Comparison of ENCODE assay signal across 1 cellular context in genomic region chr1:99266731-99267130, GRCh38.
TF ChIP-seq lines count a peak whose summit lies in the region.

No MANE protein-coding gene starts in this region.

TF ChIP-seq in GM23338, 12 proteins besides CTCF, POLR2A, EP300 and RAD21 (continued from another document):
- TF ChIP-seq, protein P1, sequence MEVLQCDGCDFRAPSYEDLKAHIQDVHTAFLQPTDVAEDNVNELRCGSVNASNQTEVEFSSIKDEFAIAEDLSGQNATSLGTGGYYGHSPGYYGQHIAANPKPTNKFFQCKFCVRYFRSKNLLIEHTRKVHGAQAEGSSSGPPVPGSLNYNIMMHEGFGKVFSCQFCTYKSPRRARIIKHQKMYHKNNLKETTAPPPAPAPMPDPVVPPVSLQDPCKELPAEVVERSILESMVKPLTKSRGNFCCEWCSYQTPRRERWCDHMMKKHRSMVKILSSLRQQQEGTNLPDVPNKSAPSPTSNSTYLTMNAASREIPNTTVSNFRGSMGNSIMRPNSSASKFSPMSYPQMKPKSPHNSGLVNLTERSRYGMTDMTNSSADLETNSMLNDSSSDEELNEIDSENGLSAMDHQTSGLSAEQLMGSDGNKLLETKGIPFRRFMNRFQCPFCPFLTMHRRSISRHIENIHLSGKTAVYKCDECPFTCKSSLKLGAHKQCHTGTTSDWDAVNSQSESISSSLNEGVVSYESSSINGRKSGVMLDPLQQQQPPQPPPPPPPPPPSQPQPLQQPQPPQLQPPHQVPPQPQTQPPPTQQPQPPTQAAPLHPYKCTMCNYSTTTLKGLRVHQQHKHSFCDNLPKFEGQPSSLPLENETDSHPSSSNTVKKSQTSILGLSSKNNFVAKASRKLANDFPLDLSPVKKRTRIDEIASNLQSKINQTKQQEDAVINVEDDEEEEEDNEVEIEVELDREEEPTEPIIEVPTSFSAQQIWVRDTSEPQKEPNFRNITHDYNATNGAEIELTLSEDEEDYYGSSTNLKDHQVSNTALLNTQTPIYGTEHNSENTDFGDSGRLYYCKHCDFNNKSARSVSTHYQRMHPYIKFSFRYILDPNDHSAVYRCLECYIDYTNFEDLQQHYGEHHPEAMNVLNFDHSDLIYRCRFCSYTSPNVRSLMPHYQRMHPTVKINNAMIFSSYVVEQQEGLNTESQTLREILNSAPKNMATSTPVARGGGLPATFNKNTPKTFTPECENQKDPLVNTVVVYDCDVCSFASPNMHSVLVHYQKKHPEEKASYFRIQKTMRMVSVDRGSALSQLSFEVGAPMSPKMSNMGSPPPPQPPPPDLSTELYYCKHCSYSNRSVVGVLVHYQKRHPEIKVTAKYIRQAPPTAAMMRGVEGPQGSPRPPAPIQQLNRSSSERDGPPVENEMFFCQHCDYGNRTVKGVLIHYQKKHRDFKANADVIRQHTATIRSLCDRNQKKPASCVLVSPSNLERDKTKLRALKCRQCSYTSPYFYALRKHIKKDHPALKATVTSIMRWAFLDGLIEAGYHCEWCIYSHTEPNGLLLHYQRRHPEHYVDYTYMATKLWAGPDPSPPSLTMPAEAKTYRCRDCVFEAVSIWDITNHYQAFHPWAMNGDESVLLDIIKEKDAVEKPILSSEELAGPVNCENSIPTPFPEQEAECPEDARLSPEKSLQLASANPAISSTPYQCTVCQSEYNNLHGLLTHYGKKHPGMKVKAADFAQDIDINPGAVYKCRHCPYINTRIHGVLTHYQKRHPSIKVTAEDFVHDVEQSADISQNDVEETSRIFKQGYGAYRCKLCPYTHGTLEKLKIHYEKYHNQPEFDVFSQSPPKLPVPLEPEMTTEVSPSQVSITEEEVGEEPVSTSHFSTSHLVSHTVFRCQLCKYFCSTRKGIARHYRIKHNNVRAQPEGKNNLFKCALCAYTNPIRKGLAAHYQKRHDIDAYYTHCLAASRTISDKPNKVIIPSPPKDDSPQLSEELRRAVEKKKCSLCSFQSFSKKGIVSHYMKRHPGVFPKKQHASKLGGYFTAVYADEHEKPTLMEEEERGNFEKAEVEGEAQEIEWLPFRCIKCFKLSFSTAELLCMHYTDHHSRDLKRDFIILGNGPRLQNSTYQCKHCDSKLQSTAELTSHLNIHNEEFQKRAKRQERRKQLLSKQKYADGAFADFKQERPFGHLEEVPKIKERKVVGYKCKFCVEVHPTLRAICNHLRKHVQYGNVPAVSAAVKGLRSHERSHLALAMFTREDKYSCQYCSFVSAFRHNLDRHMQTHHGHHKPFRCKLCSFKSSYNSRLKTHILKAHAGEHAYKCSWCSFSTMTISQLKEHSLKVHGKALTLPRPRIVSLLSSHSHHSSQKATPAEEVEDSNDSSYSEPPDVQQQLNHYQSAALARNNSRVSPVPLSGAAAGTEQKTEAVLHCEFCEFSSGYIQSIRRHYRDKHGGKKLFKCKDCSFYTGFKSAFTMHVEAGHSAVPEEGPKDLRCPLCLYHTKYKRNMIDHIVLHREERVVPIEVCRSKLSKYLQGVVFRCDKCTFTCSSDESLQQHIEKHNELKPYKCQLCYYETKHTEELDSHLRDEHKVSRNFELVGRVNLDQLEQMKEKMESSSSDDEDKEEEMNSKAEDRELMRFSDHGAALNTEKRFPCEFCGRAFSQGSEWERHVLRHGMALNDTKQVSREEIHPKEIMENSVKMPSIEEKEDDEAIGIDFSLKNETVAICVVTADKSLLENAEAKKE (CRISPR knock-in tag; IDR thresholded peaks at IDR 0.05): no peak
- TF ChIP-seq POLR2AphosphoS5 (IDR thresholded peaks at IDR 0.05; ENCODE audit: low read depth) (no peak), NANOG (IDR thresholded peaks at IDR 0.05; ENCODE audit: borderline replicate concordance) (no peak), JUNB (IDR thresholded peaks at IDR 0.05; ENCODE audit: unreplicated experiment) (no peak)
- TF ChIP-seq, protein P2, sequence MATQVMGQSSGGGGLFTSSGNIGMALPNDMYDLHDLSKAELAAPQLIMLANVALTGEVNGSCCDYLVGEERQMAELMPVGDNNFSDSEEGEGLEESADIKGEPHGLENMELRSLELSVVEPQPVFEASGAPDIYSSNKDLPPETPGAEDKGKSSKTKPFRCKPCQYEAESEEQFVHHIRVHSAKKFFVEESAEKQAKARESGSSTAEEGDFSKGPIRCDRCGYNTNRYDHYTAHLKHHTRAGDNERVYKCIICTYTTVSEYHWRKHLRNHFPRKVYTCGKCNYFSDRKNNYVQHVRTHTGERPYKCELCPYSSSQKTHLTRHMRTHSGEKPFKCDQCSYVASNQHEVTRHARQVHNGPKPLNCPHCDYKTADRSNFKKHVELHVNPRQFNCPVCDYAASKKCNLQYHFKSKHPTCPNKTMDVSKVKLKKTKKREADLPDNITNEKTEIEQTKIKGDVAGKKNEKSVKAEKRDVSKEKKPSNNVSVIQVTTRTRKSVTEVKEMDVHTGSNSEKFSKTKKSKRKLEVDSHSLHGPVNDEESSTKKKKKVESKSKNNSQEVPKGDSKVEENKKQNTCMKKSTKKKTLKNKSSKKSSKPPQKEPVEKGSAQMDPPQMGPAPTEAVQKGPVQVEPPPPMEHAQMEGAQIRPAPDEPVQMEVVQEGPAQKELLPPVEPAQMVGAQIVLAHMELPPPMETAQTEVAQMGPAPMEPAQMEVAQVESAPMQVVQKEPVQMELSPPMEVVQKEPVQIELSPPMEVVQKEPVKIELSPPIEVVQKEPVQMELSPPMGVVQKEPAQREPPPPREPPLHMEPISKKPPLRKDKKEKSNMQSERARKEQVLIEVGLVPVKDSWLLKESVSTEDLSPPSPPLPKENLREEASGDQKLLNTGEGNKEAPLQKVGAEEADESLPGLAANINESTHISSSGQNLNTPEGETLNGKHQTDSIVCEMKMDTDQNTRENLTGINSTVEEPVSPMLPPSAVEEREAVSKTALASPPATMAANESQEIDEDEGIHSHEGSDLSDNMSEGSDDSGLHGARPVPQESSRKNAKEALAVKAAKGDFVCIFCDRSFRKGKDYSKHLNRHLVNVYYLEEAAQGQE (IDR thresholded peaks at IDR 0.05; ENCODE audit: unreplicated experiment): no peak
- TF ChIP-seq, protein P3, sequence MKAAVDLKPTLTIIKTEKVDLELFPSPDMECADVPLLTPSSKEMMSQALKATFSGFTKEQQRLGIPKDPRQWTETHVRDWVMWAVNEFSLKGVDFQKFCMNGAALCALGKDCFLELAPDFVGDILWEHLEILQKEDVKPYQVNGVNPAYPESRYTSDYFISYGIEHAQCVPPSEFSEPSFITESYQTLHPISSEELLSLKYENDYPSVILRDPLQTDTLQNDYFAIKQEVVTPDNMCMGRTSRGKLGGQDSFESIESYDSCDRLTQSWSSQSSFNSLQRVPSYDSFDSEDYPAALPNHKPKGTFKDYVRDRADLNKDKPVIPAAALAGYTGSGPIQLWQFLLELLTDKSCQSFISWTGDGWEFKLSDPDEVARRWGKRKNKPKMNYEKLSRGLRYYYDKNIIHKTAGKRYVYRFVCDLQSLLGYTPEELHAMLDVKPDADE (IDR thresholded peaks at IDR 0.05): no peak
